Comparison of ENCODE assay signal across 1 cellular context in the genomic region with DNA sequence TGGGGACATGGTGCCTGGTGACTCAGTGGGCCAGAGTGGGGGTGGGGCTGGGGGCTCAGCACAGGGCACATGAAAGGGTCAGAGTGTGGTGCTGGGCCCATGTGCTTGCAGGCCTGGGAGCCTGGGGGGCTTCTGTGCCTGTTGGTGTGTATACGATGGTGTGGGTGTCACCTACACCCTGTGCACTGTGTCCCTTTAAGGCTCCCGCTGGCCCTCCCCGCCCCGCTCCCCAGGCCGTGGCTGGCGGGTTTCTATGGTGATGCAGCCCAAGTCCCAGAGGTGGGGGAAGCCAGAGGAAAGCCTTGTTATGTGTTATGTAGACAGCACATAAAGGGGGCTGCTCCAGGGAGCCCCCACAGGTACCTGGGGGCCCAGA.
A peak's percentile ranks its signal among the peaks of the same experiment; 100 is the strongest.
TF ChIP-seq lines count a peak whose summit lies in the region.

No MANE protein-coding gene starts in this region.

TF ChIP-seq in HEK293, 187 proteins besides CTCF, POLR2A, EP300 and RAD21 (continued from another document):
- TF ChIP-seq, protein P1, sequence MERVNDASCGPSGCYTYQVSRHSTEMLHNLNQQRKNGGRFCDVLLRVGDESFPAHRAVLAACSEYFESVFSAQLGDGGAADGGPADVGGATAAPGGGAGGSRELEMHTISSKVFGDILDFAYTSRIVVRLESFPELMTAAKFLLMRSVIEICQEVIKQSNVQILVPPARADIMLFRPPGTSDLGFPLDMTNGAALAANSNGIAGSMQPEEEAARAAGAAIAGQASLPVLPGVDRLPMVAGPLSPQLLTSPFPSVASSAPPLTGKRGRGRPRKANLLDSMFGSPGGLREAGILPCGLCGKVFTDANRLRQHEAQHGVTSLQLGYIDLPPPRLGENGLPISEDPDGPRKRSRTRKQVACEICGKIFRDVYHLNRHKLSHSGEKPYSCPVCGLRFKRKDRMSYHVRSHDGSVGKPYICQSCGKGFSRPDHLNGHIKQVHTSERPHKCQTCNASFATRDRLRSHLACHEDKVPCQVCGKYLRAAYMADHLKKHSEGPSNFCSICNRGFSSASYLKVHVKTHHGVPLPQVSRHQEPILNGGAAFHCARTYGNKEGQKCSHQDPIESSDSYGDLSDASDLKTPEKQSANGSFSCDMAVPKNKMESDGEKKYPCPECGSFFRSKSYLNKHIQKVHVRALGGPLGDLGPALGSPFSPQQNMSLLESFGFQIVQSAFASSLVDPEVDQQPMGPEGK (tag by site-specific recombination; IDR thresholded peaks at IDR 0.05): 0 out of 2 replicates have a peak, but pooled peaks have one; percentile 18
- TF ChIP-seq, protein P2, sequence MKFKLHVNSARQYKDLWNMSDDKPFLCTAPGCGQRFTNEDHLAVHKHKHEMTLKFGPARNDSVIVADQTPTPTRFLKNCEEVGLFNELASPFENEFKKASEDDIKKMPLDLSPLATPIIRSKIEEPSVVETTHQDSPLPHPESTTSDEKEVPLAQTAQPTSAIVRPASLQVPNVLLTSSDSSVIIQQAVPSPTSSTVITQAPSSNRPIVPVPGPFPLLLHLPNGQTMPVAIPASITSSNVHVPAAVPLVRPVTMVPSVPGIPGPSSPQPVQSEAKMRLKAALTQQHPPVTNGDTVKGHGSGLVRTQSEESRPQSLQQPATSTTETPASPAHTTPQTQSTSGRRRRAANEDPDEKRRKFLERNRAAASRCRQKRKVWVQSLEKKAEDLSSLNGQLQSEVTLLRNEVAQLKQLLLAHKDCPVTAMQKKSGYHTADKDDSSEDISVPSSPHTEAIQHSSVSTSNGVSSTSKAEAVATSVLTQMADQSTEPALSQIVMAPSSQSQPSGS (tag by site-specific recombination; IDR thresholded peaks at IDR 0.05; ENCODE audit: low read depth): no peak
- no peak for TF ChIP-seq ZNF248 (tag by site-specific recombination; IDR thresholded peaks at IDR 0.05)
- TF ChIP-seq, protein P3, sequence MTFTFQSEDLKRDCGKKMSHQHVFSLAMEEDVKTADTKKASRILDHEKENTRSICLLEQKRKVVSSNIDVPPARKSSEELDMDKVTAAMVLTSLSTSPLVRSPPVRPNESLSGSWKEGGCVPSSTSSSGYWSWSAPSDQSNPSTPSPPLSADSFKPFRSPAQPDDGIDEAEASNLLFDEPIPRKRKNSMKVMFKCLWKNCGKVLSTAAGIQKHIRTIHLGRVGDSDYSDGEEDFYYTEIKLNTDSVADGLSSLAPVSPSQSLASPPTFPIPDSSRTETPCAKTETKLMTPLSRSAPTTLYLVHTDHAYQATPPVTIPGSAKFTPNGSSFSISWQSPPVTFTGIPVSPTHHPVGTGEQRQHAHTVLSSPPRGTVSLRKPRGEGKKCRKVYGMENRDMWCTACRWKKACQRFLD (tag by site-specific recombination; IDR thresholded peaks at IDR 0.05): no peak
- TF ChIP-seq HOXC10 (CRISPR knock-in tag; IDR thresholded peaks at IDR 0.05): no peak
- TF ChIP-seq ZNF624 (tag by site-specific recombination; IDR thresholded peaks at IDR 0.05): no peak
